ENCODE assay signal across 2 cellular contexts in the genomic region with DNA sequence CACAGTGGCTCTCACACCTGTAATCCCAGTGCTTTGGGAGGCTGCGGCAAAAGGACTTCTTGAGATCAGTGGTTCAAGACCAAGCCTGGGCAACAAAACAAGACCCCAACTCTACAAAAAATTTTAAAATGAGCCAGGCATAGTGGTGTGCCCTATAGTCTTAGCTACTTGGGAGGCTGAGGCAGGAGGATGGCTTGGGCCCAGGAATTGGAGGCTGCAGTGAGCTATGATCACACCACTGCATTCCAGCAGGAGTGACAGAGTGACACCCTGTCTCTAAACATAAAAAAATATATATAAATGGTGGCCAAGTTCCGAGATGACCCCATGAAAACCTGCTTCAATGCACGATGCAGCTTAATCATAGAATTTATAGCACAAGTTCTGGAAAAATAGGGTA.
TF ChIP-seq lines count a peak whose summit lies in the region.

No MANE protein-coding gene starts in this region.

TF ChIP-seq in HCT116, 20 proteins besides CTCF, POLR2A, EP300 and RAD21:
- TF ChIP-seq, protein P1, sequence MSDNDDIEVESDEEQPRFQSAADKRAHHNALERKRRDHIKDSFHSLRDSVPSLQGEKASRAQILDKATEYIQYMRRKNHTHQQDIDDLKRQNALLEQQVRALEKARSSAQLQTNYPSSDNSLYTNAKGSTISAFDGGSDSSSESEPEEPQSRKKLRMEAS (IDR thresholded peaks at IDR 0.05) = no peak
- TF ChIP-seq FOSL1 (IDR thresholded peaks at IDR 0.05; ENCODE audit: low read depth) (no peak), CBX3 (IDR thresholded peaks at IDR 0.05; ENCODE audit: low read depth) (no peak), EZH2phosphoT487 (IDR thresholded peaks at IDR 0.05; ENCODE audit: borderline replicate concordance) (no peak), ELF1 (IDR thresholded peaks at IDR 0.05; ENCODE audit: borderline replicate concordance, low read depth) (no peak)
TF ChIP-seq in HCT116: peak in this region for 0.

TF ChIP-seq in HepG2, 621 proteins besides CTCF, POLR2A, EP300 and RAD21:
- TF ChIP-seq, protein P2, sequence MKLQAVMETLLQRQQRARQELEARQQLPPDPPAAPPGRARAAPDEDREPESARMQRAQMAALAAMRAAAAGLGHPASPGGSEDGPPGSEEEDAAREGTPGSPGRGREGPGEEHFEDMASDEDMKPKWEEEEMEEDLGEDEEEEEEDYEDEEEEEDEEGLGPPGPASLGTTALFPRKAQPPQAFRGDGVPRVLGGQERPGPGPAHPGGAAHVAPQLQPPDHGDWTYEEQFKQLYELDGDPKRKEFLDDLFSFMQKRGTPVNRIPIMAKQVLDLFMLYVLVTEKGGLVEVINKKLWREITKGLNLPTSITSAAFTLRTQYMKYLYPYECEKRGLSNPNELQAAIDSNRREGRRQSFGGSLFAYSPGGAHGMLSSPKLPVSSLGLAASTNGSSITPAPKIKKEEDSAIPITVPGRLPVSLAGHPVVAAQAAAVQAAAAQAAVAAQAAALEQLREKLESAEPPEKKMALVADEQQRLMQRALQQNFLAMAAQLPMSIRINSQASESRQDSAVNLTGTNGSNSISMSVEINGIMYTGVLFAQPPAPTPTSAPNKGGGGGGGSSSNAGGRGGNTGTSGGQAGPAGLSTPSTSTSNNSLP (IDR thresholded peaks at IDR 0.05; ENCODE audit: low read depth, low read length) = no peak
- TF ChIP-seq FOXK2 (IDR thresholded peaks at IDR 0.05) (no peak), ZMYM3 (CRISPR knock-in tag; IDR thresholded peaks at IDR 0.05) (peak; percentile 38; the same call in 1 of the 2 replicates), ZSCAN20 (CRISPR knock-in tag; IDR thresholded peaks at IDR 0.05; ENCODE audit: borderline replicate concordance) (no peak)
- TF ChIP-seq, protein P3, sequence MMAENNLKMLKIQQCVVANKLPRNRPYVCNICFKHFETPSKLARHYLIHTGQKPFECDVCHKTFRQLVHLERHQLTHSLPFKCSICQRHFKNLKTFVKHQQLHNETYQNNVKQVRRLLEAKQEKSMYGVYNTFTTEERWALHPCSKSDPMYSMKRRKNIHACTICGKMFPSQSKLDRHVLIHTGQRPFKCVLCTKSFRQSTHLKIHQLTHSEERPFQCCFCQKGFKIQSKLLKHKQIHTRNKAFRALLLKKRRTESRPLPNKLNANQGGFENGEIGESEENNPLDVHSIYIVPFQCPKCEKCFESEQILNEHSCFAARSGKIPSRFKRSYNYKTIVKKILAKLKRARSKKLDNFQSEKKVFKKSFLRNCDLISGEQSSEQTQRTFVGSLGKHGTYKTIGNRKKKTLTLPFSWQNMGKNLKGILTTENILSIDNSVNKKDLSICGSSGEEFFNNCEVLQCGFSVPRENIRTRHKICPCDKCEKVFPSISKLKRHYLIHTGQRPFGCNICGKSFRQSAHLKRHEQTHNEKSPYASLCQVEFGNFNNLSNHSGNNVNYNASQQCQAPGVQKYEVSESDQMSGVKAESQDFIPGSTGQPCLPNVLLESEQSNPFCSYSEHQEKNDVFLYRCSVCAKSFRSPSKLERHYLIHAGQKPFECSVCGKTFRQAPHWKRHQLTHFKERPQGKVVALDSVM (CRISPR knock-in tag; IDR thresholded peaks at IDR 0.05) = peak; percentile 95
TF ChIP-seq in HepG2: peak in this region for 2.
